Comparison of ENCODE assay signal across 29 cellular contexts in genomic region chr6:110089323-110089722, GRCh38.
"Had no signal": no experiment of that assay in that cellular context is flagged by ENCODE, and none has a peak within 500 bp of the region (broad histone marks: within the 10 kb centered on the region; RNA-seq: fewer than 3 reads in every experiment).

No MANE protein-coding gene starts in this region.

- H3K9me3 Mint-ChIP-seq: natural killer cell; stimulated activated effector memory CD8-positive, alpha-beta T cell treated with anti-CD3 and anti-CD28 coated beads, Interleukin-12 subunit alpha, Interleukin-12 subunit beta, amount 100 ng/mL, for 72 hours; stimulated activated naive CD8-positive, alpha-beta T cell treated with anti-CD3 and anti-CD28 coated beads, Interleukin-15, amount 100 ng/mL, for 72 hours; type B pancreatic cell had no signal

- H3K36me3 Mint-ChIP-seq: natural killer cell; stimulated activated effector memory CD8-positive, alpha-beta T cell treated with anti-CD3 and anti-CD28 coated beads, Interleukin-12 subunit alpha, Interleukin-12 subunit beta, amount 100 ng/mL, for 72 hours; stimulated activated naive B cell treated with anti-CD40 and anti-IgM and Interleukin-4, amounts not matched to agents 10 μg/mL and 1 μg/mL and 100 μg/mL, for 72 hours had no signal

- H3K4me1 Mint-ChIP-seq: natural killer cell; nephron; neural progenitor cell; stimulated activated effector memory CD8-positive, alpha-beta T cell treated with anti-CD3 and anti-CD28 coated beads, Interleukin-12 subunit alpha, Interleukin-12 subunit beta, amount 100 ng/mL, for 72 hours; stimulated activated naive CD8-positive, alpha-beta T cell treated with anti-CD3 and anti-CD28 coated beads, Interleukin-15, amount 100 ng/mL, for 72 hours had no signal

- H3K27me3 Mint-ChIP-seq: progenitor cell of endocrine pancreas; stimulated activated naive B cell treated with anti-CD40 and anti-IgM and Interleukin-4, amounts not matched to agents 10 μg/mL and 1 μg/mL and 100 μg/mL, for 72 hours; stimulated activated naive CD8-positive, alpha-beta T cell treated with anti-CD3 and anti-CD28 coated beads, Interleukin-15, amount 100 ng/mL, for 72 hours; type B pancreatic cell had no signal

- H3K36me3 ChIP-seq: ovary, right lobe of liver, sigmoid colon, suprapubic skin, tibial artery, transverse colon, upper lobe of right lung, uterus had no signal

- DNase-seq: natural killer cell; occipital lobe; ovary; posterior cingulate gyrus; psoas muscle; right cardiac atrium; right lobe of liver; sigmoid colon; small intestine; stimulated activated CD4-positive, alpha-beta T cell treated with anti-CD3 and anti-CD28 coated beads, Interleukin-15, amount 100 ng/mL, for 24 hours; stimulated activated CD4-positive, alpha-beta T cell treated with anti-CD3 and anti-CD28 coated beads, Interleukin-2, amount 100 ng/mL, for 24 hours; stimulated activated CD4-positive, alpha-beta T cell treated with anti-CD3 and anti-CD28 coated beads, Interleukin-2, amount 100 ng/mL, for 48 hours; stimulated activated CD4-positive, alpha-beta T cell treated with anti-CD3 and anti-CD28 coated beads, Interleukin-4, amount 100 ng/mL, for 24 hours; stimulated activated naive B cell treated with anti-CD40 and anti-IgM and Interleukin-4, amounts not matched to agents 10 μg/mL and 1 μg/mL and 100 μg/mL, for 72 hours; stimulated activated naive CD4-positive, alpha-beta T cell treated with Interleukin-2 at 50 U/mL for 16 hours; stimulated activated naive CD8-positive, alpha-beta T cell treated with anti-CD3 and anti-CD28 coated beads, Interleukin-15, amount 100 ng/mL, for 72 hours; substantia nigra; testis; tibial artery; transverse colon; upper lobe of right lung; uterus had no signal

- H3K27ac ChIP-seq: neural progenitor cell, ovary, parathyroid adenoma, psoas muscle, right lobe of liver, sigmoid colon, suprapubic skin, testis, tibial artery, transverse colon, upper lobe of right lung, uterus had no signal

- H3K4me2 ChIP-seq: neural progenitor cell had no signal

- H3K27me3 ChIP-seq: neural progenitor cell, ovary, right lobe of liver, sigmoid colon, suprapubic skin, testis, tibial artery, transverse colon, upper lobe of right lung, uterus had no signal

- H3K4me3 Mint-ChIP-seq: natural killer cell; nephron; neural progenitor cell; stimulated activated effector memory CD8-positive, alpha-beta T cell treated with anti-CD3 and anti-CD28 coated beads, Interleukin-12 subunit alpha, Interleukin-12 subunit beta, amount 100 ng/mL, for 72 hours; stimulated activated naive B cell treated with anti-CD40 and anti-IgM and Interleukin-4, amounts not matched to agents 10 μg/mL and 1 μg/mL and 100 μg/mL, for 72 hours; stimulated activated naive CD8-positive, alpha-beta T cell treated with anti-CD3 and anti-CD28 coated beads, Interleukin-15, amount 100 ng/mL, for 72 hours; type B pancreatic cell had no signal

- H3K4me3 ChIP-seq: neural progenitor cell, ovary, psoas muscle, right lobe of liver, sigmoid colon, suprapubic skin, testis, tibial artery, transverse colon, upper lobe of right lung, uterus had no signal

- H3K9me3 ChIP-seq: ovary, right lobe of liver, sigmoid colon, suprapubic skin, testis, tibial artery, transverse colon, upper lobe of right lung, uterus had no signal

- H2AFZ ChIP-seq: neural progenitor cell, parathyroid adenoma had no signal

- H3K27ac Mint-ChIP-seq: natural killer cell; nephron; neural progenitor cell; progenitor cell of endocrine pancreas; stimulated activated effector memory CD8-positive, alpha-beta T cell treated with anti-CD3 and anti-CD28 coated beads, Interleukin-12 subunit alpha, Interleukin-12 subunit beta, amount 100 ng/mL, for 72 hours; stimulated activated naive B cell treated with anti-CD40 and anti-IgM and Interleukin-4, amounts not matched to agents 10 μg/mL and 1 μg/mL and 100 μg/mL, for 72 hours; stimulated activated naive CD8-positive, alpha-beta T cell treated with anti-CD3 and anti-CD28 coated beads, Interleukin-15, amount 100 ng/mL, for 72 hours; type B pancreatic cell had no signal

- H3K79me2 ChIP-seq: parathyroid adenoma had no signal

- H3K4me1 ChIP-seq: parathyroid adenoma, psoas muscle, right lobe of liver, suprapubic skin, testis, tibial artery, transverse colon, upper lobe of right lung, uterus had no signal

- ATAC-seq: natural killer cell; psoas muscle; right cardiac atrium; right lobe of liver; stimulated activated effector memory CD8-positive, alpha-beta T cell treated with anti-CD3 and anti-CD28 coated beads, Interleukin-12 subunit alpha, Interleukin-12 subunit beta, amount 100 ng/mL, for 72 hours; stimulated activated naive B cell treated with anti-CD40 and anti-IgM and Interleukin-4, amounts not matched to agents 10 μg/mL and 1 μg/mL and 100 μg/mL, for 72 hours; stimulated activated naive CD8-positive, alpha-beta T cell treated with anti-CD3 and anti-CD28 coated beads, Interleukin-15, amount 100 ng/mL, for 72 hours; upper lobe of right lung had no signal

- H3K9ac ChIP-seq: neural progenitor cell, parathyroid adenoma had no signal
